2 cellular contexts compared by ENCODE assay signal in the genomic region with DNA sequence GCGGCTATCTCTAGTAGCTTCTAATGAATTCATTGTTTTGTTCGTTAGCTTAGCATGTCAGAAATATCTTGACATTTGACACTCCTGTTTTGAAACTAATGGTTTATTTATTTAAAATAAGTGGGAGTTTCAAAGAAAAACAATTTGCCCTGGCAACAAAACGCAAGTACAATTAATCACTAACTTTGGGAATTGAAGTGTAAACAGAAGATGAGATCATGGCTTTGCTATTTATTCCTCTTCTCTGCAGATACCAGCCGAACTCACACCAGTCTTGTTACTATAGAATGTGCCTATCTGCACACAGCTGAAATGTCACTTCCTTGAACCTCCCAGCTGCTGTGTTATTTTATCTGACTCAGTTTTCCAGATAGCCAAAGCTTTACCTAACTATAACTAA.
TF ChIP-seq lines count a peak whose summit lies in the region.

No MANE protein-coding gene starts in this region.

TF ChIP-seq in IMR-90, 13 proteins besides CTCF, POLR2A, EP300 and RAD21:
- TF ChIP-seq, protein P1, sequence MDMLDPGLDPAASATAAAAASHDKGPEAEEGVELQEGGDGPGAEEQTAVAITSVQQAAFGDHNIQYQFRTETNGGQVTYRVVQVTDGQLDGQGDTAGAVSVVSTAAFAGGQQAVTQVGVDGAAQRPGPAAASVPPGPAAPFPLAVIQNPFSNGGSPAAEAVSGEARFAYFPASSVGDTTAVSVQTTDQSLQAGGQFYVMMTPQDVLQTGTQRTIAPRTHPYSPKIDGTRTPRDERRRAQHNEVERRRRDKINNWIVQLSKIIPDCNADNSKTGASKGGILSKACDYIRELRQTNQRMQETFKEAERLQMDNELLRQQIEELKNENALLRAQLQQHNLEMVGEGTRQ (IDR thresholded peaks at IDR 0.05; ENCODE audit: low read depth, low read length): no peak
- TF ChIP-seq MAFK (IDR thresholded peaks at IDR 0.05; ENCODE audit: low read depth, low read length) (peak; percentile 13; the same call in 1 of the 2 replicates), SMC3 (IDR thresholded peaks at IDR 0.05; ENCODE audit: low read depth, low read length) (no peak)
- TF ChIP-seq, protein P2, sequence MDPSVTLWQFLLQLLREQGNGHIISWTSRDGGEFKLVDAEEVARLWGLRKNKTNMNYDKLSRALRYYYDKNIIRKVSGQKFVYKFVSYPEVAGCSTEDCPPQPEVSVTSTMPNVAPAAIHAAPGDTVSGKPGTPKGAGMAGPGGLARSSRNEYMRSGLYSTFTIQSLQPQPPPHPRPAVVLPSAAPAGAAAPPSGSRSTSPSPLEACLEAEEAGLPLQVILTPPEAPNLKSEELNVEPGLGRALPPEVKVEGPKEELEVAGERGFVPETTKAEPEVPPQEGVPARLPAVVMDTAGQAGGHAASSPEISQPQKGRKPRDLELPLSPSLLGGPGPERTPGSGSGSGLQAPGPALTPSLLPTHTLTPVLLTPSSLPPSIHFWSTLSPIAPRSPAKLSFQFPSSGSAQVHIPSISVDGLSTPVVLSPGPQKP (IDR thresholded peaks at IDR 0.05; ENCODE audit: borderline replicate concordance, low read depth, low read length): no peak

TF ChIP-seq in endothelial cell of umbilical vein, 7 proteins besides CTCF, POLR2A, EP300 and RAD21:
- peak; percentile 63 for TF ChIP-seq GATA2 (IDR thresholded peaks at IDR 0.05; ENCODE audit: insufficient read depth, insufficient read length, low read depth, low read length)
- peak; percentile 92 for TF ChIP-seq JUN (IDR thresholded peaks at IDR 0.05; ENCODE audit: borderline replicate concordance, insufficient read depth, insufficient read length, low read depth)
- peak; percentile 41 for TF ChIP-seq FOS (IDR thresholded peaks at IDR 0.05; ENCODE audit: borderline replicate concordance, insufficient read depth, low read length)
- no peak for TF ChIP-seq EZH2 (IDR thresholded peaks at IDR 0.05; ENCODE audit: borderline replicate concordance, low read depth, low read length, severe bottlenecking)
- no peak for TF ChIP-seq POLR2AphosphoS5 (IDR thresholded peaks at IDR 0.05; ENCODE audit: insufficient read depth, low read depth, low read length)
